22 cellular contexts compared by ENCODE assay signal in genomic region chr6:17638212-17638611, GRCh38. TPM values are rescaled to one million over a fixed set of nuclear protein-coding genes. Genes with fewer than 3 reads are reported as not detected.
DNase-seq lines count a peak whose midpoint lies in the region; ATAC-seq and TF ChIP-seq lines count a peak whose summit lies in the region.
"Had no signal": no experiment of that assay in that cellular context is flagged by ENCODE, and none has a peak within 500 bp of the region (broad histone marks: within the 10 kb centered on the region; RNA-seq: fewer than 3 reads in every experiment).

No MANE protein-coding gene starts in this region.

- no peak for ATAC-seq in stimulated activated naive CD8-positive, alpha-beta T cell treated with anti-CD3 and anti-CD28 coated beads, Interleukin-15, amount 100 ng/mL, for 72 hours
- ATAC-seq in HG03159 (IDR thresholded peaks at IDR 0.05; ENCODE audit: unreplicated experiment), result no peak
- ATAC-seq: activated naive CD4-positive, alpha-beta T cell treated with anti-CD3 and anti-CD28 coated beads, Interleukin-2, amount 50 U/mL, for 72 hours; gastroesophageal sphincter; T-cell had no signal

- no peaks in the 10 kb centered on the region for H3F3A ChIP-seq in smooth muscle cell (ENCODE audit: low read depth)

- peaks cover 87% of the 10 kb centered on the region for H3K36me3 Mint-ChIP-seq in stimulated activated naive CD8-positive, alpha-beta T cell treated with anti-CD3 and anti-CD28 coated beads, Interleukin-15, Interleukin-2, amounts not matched to agents 100 ng/mL and 50 ng/mL, for 24 hours (ENCODE audit: low read depth)
- H3K36me3 Mint-ChIP-seq in activated CD4-positive, alpha-beta memory T cell treated with anti-CD3 and anti-CD28 coated beads, Interleukin-2, amount 10 ng/mL, durations not matched to agents 7 days and 5 days (ENCODE audit: low read depth), result peaks cover 81% of the 10 kb centered on the region
- H3K36me3 Mint-ChIP-seq in type B pancreatic cell, result peaks cover 49% of the 10 kb centered on the region

- no peak overlapping the region for H3K4me2 ChIP-seq in smooth muscle cell

- TF ChIP-seq CTCF in type B pancreatic cell (conservative IDR thresholded peaks at IDR 0.05) (no peak), smooth muscle cell (IDR thresholded peaks at IDR 0.05; ENCODE audit: borderline replicate concordance, insufficient read depth, poor library complexity, severe bottlenecking) (no peak)

- H3K27me3 ChIP-seq in smooth muscle cell (ENCODE audit: low read depth), result no peaks in the 10 kb centered on the region
- H3K27me3 ChIP-seq: breast epithelium, gastroesophageal sphincter, transverse colon had no signal

- no peaks in the 10 kb centered on the region for H3K27me3 Mint-ChIP-seq in stimulated activated naive CD8-positive, alpha-beta T cell treated with anti-CD3 and anti-CD28 coated beads, Interleukin-15, Interleukin-2, amounts not matched to agents 100 ng/mL and 50 ng/mL, for 24 hours
- H3K27me3 Mint-ChIP-seq in stimulated activated naive CD8-positive, alpha-beta T cell treated with anti-CD3 and anti-CD28 coated beads, Interleukin-15, amount 100 ng/mL, for 72 hours, result no peaks in the 10 kb centered on the region
- no peaks in the 10 kb centered on the region for H3K27me3 Mint-ChIP-seq in activated CD4-positive, alpha-beta memory T cell treated with anti-CD3 and anti-CD28 coated beads, Interleukin-2, amount 10 ng/mL, durations not matched to agents 7 days and 5 days
- no peaks in the 10 kb centered on the region for H3K27me3 Mint-ChIP-seq in type B pancreatic cell
- H3K27me3 Mint-ChIP-seq: T-cell had no signal

- peak overlapping the region; percentile 14 for H3K27ac Mint-ChIP-seq in stimulated activated naive CD8-positive, alpha-beta T cell treated with anti-CD3 and anti-CD28 coated beads, Interleukin-15, Interleukin-2, amounts not matched to agents 100 ng/mL and 50 ng/mL, for 24 hours
- H3K27ac Mint-ChIP-seq in stimulated activated naive CD8-positive, alpha-beta T cell treated with anti-CD3 and anti-CD28 coated beads, Interleukin-15, amount 100 ng/mL, for 72 hours, result no peak overlapping the region
- H3K27ac Mint-ChIP-seq in activated CD4-positive, alpha-beta memory T cell treated with anti-CD3 and anti-CD28 coated beads, Interleukin-2, amount 10 ng/mL, durations not matched to agents 7 days and 5 days, result peak overlapping the region; percentile 51
- H3K27ac Mint-ChIP-seq in type B pancreatic cell, result peak overlapping the region; percentile 19
- H3K27ac Mint-ChIP-seq: activated naive CD4-positive, alpha-beta T cell treated with anti-CD3 and anti-CD28 coated beads, Interleukin-2, amount 50 U/mL, for 72 hours had no signal

- 93% methylated on average over 2 of the region's 2 CpGs for WGBS in smooth muscle cell (ENCODE audit: low lambda C conversion rate)

- H4K20me1 ChIP-seq in smooth muscle cell (ENCODE audit: low read depth), result peaks cover 11% of the 10 kb centered on the region

- H3K9me3 Mint-ChIP-seq in stimulated activated naive CD8-positive, alpha-beta T cell treated with anti-CD3 and anti-CD28 coated beads, Interleukin-15, Interleukin-2, amounts not matched to agents 100 ng/mL and 50 ng/mL, for 24 hours, result no peaks in the 10 kb centered on the region
- no peaks in the 10 kb centered on the region for H3K9me3 Mint-ChIP-seq in stimulated activated naive CD8-positive, alpha-beta T cell treated with anti-CD3 and anti-CD28 coated beads, Interleukin-15, amount 100 ng/mL, for 72 hours
- no peaks in the 10 kb centered on the region for H3K9me3 Mint-ChIP-seq in activated CD4-positive, alpha-beta memory T cell treated with anti-CD3 and anti-CD28 coated beads, Interleukin-2, amount 10 ng/mL, durations not matched to agents 7 days and 5 days
- H3K9me3 Mint-ChIP-seq in type B pancreatic cell, result no peaks in the 10 kb centered on the region
- H3K9me3 Mint-ChIP-seq: activated naive CD4-positive, alpha-beta T cell treated with anti-CD3 and anti-CD28 coated beads, Interleukin-2, amount 50 U/mL, for 72 hours; T-cell had no signal

- DNase-seq in stimulated activated naive CD8-positive, alpha-beta T cell treated with anti-CD3 and anti-CD28 coated beads, Interleukin-15, amount 100 ng/mL, for 72 hours, result no peak
- no peak for DNase-seq in activated CD4-positive, alpha-beta memory T cell treated with anti-CD3 and anti-CD28 coated beads, Interleukin-2, amount 10 ng/mL, durations not matched to agents 7 days and 5 days
- DNase-seq in myocyte (ENCODE audit: low read depth) (peak; percentile 41), type B pancreatic cell (ENCODE audit: extremely low spot score, unreplicated experiment) (no peak), NCI-H1436 (lab: John Stamatoyannopoulos, UW) (no peak), smooth muscle cell (lab: John Stamatoyannopoulos, UW; ENCODE audit: unreplicated experiment) (no peak)
- DNase-seq: Caco-2; GM23248; kidney glomerular epithelial cell; mesendoderm; NCI-H1417; NCI-H2171; NCI-H69; stimulated activated CD4-positive, alpha-beta T cell treated with anti-CD3 and anti-CD28 coated beads, Interleukin-15, amount 100 ng/mL, for 24 hours; T-cell; transverse colon had no signal

- H3K4me3 Mint-ChIP-seq in stimulated activated naive CD8-positive, alpha-beta T cell treated with anti-CD3 and anti-CD28 coated beads, Interleukin-15, Interleukin-2, amounts not matched to agents 100 ng/mL and 50 ng/mL, for 24 hours, result no peak overlapping the region
- no peak overlapping the region for H3K4me3 Mint-ChIP-seq in stimulated activated naive CD8-positive, alpha-beta T cell treated with anti-CD3 and anti-CD28 coated beads, Interleukin-15, amount 100 ng/mL, for 72 hours
- no peak overlapping the region for H3K4me3 Mint-ChIP-seq in activated CD4-positive, alpha-beta memory T cell treated with anti-CD3 and anti-CD28 coated beads, Interleukin-2, amount 10 ng/mL, durations not matched to agents 7 days and 5 days
- no peak overlapping the region for H3K4me3 Mint-ChIP-seq in type B pancreatic cell
- H3K4me3 Mint-ChIP-seq: T-cell had no signal

- H2AFZ ChIP-seq in smooth muscle cell (ENCODE audit: low read depth), result no peak overlapping the region
- H2AFZ ChIP-seq: GM23248 had no signal

- peaks cover 44% of the 10 kb centered on the region for H3K4me1 Mint-ChIP-seq in stimulated activated naive CD8-positive, alpha-beta T cell treated with anti-CD3 and anti-CD28 coated beads, Interleukin-15, Interleukin-2, amounts not matched to agents 100 ng/mL and 50 ng/mL, for 24 hours (ENCODE audit: low read depth)
- peaks cover 33% of the 10 kb centered on the region for H3K4me1 Mint-ChIP-seq in stimulated activated naive CD8-positive, alpha-beta T cell treated with anti-CD3 and anti-CD28 coated beads, Interleukin-15, amount 100 ng/mL, for 72 hours
- H3K4me1 Mint-ChIP-seq in activated CD4-positive, alpha-beta memory T cell treated with anti-CD3 and anti-CD28 coated beads, Interleukin-2, amount 10 ng/mL, durations not matched to agents 7 days and 5 days, result peaks cover 51% of the 10 kb centered on the region
- H3K4me1 Mint-ChIP-seq in type B pancreatic cell (ENCODE audit: unreplicated experiment), result no peaks in the 10 kb centered on the region

- no peak overlapping the region for H3K27ac ChIP-seq in smooth muscle cell (ENCODE audit: low read depth)
- H3K27ac ChIP-seq: breast epithelium, epithelial cell of prostate, gastroesophageal sphincter, GM23248, transverse colon had no signal

- CTCF ChIA-PET in activated CD4-positive, alpha-beta memory T cell treated with anti-CD3 and anti-CD28 coated beads, Interleukin-2, amount 10 ng/mL, durations not matched to agents 7 days and 5 days (lab: Charles Lee), result no interaction called here

- H3K9ac ChIP-seq in smooth muscle cell (ENCODE audit: low read depth), result no peak overlapping the region
- H3K9ac ChIP-seq: GM23248 had no signal

- H3K4me1 ChIP-seq in smooth muscle cell (ENCODE audit: low read depth), result no peaks in the 10 kb centered on the region
- H3K4me1 ChIP-seq: breast epithelium, Caco-2 had no signal

- no peaks in the 10 kb centered on the region for H3K9me3 ChIP-seq in smooth muscle cell (replicated peaks; ENCODE audit: low read depth)
- H3K9me3 ChIP-seq: breast epithelium, Caco-2, gastroesophageal sphincter, transverse colon had no signal

- no peak overlapping the region for H3K4me3 ChIP-seq in smooth muscle cell
- H3K4me3 ChIP-seq: breast epithelium, gastroesophageal sphincter, GM23248, transverse colon had no signal

- H3K36me3 ChIP-seq in smooth muscle cell (ENCODE audit: low read depth), result peaks cover 28% of the 10 kb centered on the region

- POLR2A ChIA-PET in activated CD4-positive, alpha-beta memory T cell treated with anti-CD3 and anti-CD28 coated beads, Interleukin-2, amount 10 ng/mL, durations not matched to agents 7 days and 5 days (lab: Charles Lee), result interaction anchor here (1.1 kb wide), 1 partner anchor 38 kb away, joined by 5 read pairs; the partner anchor contains the start of gene FAM8A1

- peaks cover 12% of the 10 kb centered on the region for H3K79me2 ChIP-seq in smooth muscle cell (ENCODE audit: low read depth)

RNA-seq across cellular contexts. Expression of gene FAM8A1, which starts 38.1 kb away (rescaled TPM):
- total RNA-seq in activated CD4-positive, alpha-beta memory T cell treated with anti-CD3 and anti-CD28 coated beads, Interleukin-2, amount 10 ng/mL, durations not matched to agents 7 days and 5 days, result 10 to 100 TPM; 14.1 to 14.3 TPM
- total RNA-seq in myocyte, result 25.7 and 28.1 TPM in 2 replicates
- 15.6 TPM for polyA plus RNA-seq in myocyte (2012)
- 18.4 and 21.2 TPM in 2 replicates for total RNA-seq in type B pancreatic cell (ENCODE audit: low replicate concordance)
- total RNA-seq in smooth muscle cell, result 32.8 and 33.2 TPM in 2 replicates
- polyA plus RNA-seq in smooth muscle cell, result 10.0 and 11.8 TPM in 2 replicates

Comparison
In these comparisons a context has a peak if more than half of its experiments do, and no peak if none do; other contexts are left out.
1. H3K27ac Mint-ChIP-seq: peak in stimulated activated naive CD8-positive, alpha-beta T cell treated with anti-CD3 and anti-CD28 coated beads, Interleukin-15, Interleukin-2, amounts not matched to agents 100 ng/mL and 50 ng/mL, for 24 hours (single experiment), activated CD4-positive, alpha-beta memory T cell treated with anti-CD3 and anti-CD28 coated beads, Interleukin-2, amount 10 ng/mL, durations not matched to agents 7 days and 5 days (single experiment) and type B pancreatic cell (single experiment); none in stimulated activated naive CD8-positive, alpha-beta T cell treated with anti-CD3 and anti-CD28 coated beads, Interleukin-15, amount 100 ng/mL, for 72 hours (0 of 2).